ENCODE assay signal across 11 cellular contexts in genomic region chr4:4853921-4854648, GRCh38. TPM values are rescaled to one million over a fixed set of nuclear protein-coding genes. Genes with fewer than 3 reads are reported as not detected.
A peak's percentile ranks its signal among the peaks of the same experiment; 100 is the strongest.
DNase-seq lines count a peak whose midpoint lies in the region; TF ChIP-seq lines count a peak whose summit lies in the region.
"Had no signal": no experiment of that assay in that cellular context is flagged by ENCODE, and none has a peak within 500 bp of the region (broad histone marks: within the 10 kb centered on the region; RNA-seq: fewer than 3 reads in every experiment).

No MANE protein-coding gene starts in this region.

- CTCF ChIA-PET in CD4-positive, alpha-beta memory T cell (lab: Charles Lee; ENCODE audit: partially characterized antibody), result no interaction called here

- H3K9ac ChIP-seq in fibroblast of lung (ENCODE audit: insufficient read depth, low read length) (no peak overlapping the region), rectal smooth muscle tissue (ENCODE audit: low read length) (no peak overlapping the region)

- H3K9me3 ChIP-seq in CD4-positive, alpha-beta memory T cell (ENCODE audit: control insufficient read depth in 1 of 2, low read length in 2 of 2), result no peaks in the 10 kb centered on the region
- no peaks in the 10 kb centered on the region for H3K9me3 ChIP-seq in fibroblast of lung (ENCODE audit: control insufficient read depth, insufficient read depth, low read depth, low read length)
- H3K9me3 ChIP-seq: mucosa of descending colon had no signal

- H3K4me2 ChIP-seq in fibroblast of lung (ENCODE audit: extremely low read depth, insufficient read depth, low read length), result peak overlapping the region; percentile 90
- H3K4me2 ChIP-seq: PC-9 had no signal

- H3K27me3 ChIP-seq in CD4-positive, alpha-beta memory T cell (ENCODE audit: insufficient read depth, low read length), result peaks cover 37% of the 10 kb centered on the region
- H3K27me3 ChIP-seq in fibroblast of lung (ENCODE audit: control insufficient read depth, insufficient read depth, low read length) (peaks cover 15% of the 10 kb centered on the region), rectal smooth muscle tissue (ENCODE audit: control insufficient read depth, insufficient read depth, low read length) (peaks cover 64% of the 10 kb centered on the region)

- H3K27ac Mint-ChIP-seq in CD4-positive, alpha-beta memory T cell, result peak overlapping the region in 2 of 7 donors; percentile 22 to 42
- H3K27ac Mint-ChIP-seq in HFFc6 (no peak overlapping the region), endothelial cell (ENCODE audit: unreplicated experiment) (no peak overlapping the region)
- H3K27ac Mint-ChIP-seq: activated naive CD4-positive, alpha-beta T cell treated with anti-CD3 and anti-CD28 coated beads, Interleukin-2, amount 50 U/mL, for 72 hours; T-helper 1 cell treated with Interleukin-12 subunit alpha and Interleukin-12 subunit beta and Interleukin-4 antibody, amounts not matched to agents 30 μg/mL and 1 μg/mL, for 36 hours had no signal

- no peak overlapping the region for H2AFZ ChIP-seq in fibroblast of lung (ENCODE audit: low read length)
- H2AFZ ChIP-seq: PC-9 had no signal

- H3K4me1 ChIP-seq in CD4-positive, alpha-beta memory T cell (ENCODE audit: insufficient read depth, low read length), result peaks cover 48% of the 10 kb centered on the region
- H3K4me1 ChIP-seq in fibroblast of lung (ENCODE audit: control insufficient read depth, extremely low read depth, insufficient read depth, low read length) (peaks cover 6% of the 10 kb centered on the region), rectal smooth muscle tissue (ENCODE audit: control insufficient read depth, insufficient read depth, low read length) (peaks cover 6% of the 10 kb centered on the region)

- H3K4me3 ChIP-seq in CD4-positive, alpha-beta memory T cell (ENCODE audit: low read length in 2 of 2), result no peak overlapping the region
- H3K4me3 ChIP-seq in fibroblast of lung (replicated peaks in 1 of 4; ENCODE audit: control extremely low read depth in 1 of 4, insufficient read depth in 1 of 4, low read depth in 3 of 4, low read length in 4 of 4) (no peak overlapping the region), rectal smooth muscle tissue (ENCODE audit: low read length) (peak overlapping the region; percentile 47)
- H3K4me3 ChIP-seq: mucosa of descending colon, PC-9 had no signal

- H3K9me3 Mint-ChIP-seq in CD4-positive, alpha-beta memory T cell, result peaks cover 0 to 13% (median 5%) of the 10 kb centered on the region in 8 donors
- H3K9me3 Mint-ChIP-seq in HFFc6 (no peaks in the 10 kb centered on the region), endothelial cell (ENCODE audit: unreplicated experiment) (no peaks in the 10 kb centered on the region)

- peak overlapping the region in 6 of 8 donors; percentile 77 to 95 (median 85) for H3K4me3 Mint-ChIP-seq in CD4-positive, alpha-beta memory T cell
- H3K4me3 Mint-ChIP-seq in HFFc6, result peak overlapping the region; percentile 88; the same call in 1 of the 2 replicates
- no peak overlapping the region for H3K4me3 Mint-ChIP-seq in endothelial cell (ENCODE audit: unreplicated experiment)

- H3K27me3 Mint-ChIP-seq in CD4-positive, alpha-beta memory T cell, result peaks cover 46 to 56% of the 10 kb centered on the region in 2 donors
- H3K27me3 Mint-ChIP-seq in HFFc6 (ENCODE audit: insufficient read depth) (peaks cover 12% of the 10 kb centered on the region), endothelial cell (ENCODE audit: unreplicated experiment) (peaks cover 22% of the 10 kb centered on the region)

- H4K20me1 ChIP-seq in fibroblast of lung (ENCODE audit: control insufficient read depth, extremely low read depth, insufficient read depth, low read length), result no peaks in the 10 kb centered on the region

- no peak for DNase-seq in CD4-positive, alpha-beta memory T cell
- DNase-seq in HFFc6 (no peak), fibroblast of lung (ENCODE audit: low read depth in 2 of 2) (no peak), NCI-H774 (lab: John Stamatoyannopoulos, UW) (no peak), cortex of kidney (lab: John Stamatoyannopoulos, UW) (no peak), endothelial cell (ENCODE audit: low spot score) (no peak)
- DNase-seq: PC-9 had no signal

- H3K79me2 ChIP-seq in fibroblast of lung (ENCODE audit: control insufficient read depth, insufficient read depth, low read length), result no peaks in the 10 kb centered on the region

- no peaks in the 10 kb centered on the region for H3K36me3 ChIP-seq in CD4-positive, alpha-beta memory T cell (ENCODE audit: insufficient read depth, low read length)
- H3K36me3 ChIP-seq in fibroblast of lung (ENCODE audit: control insufficient read depth, insufficient read depth, low read length) (no peaks in the 10 kb centered on the region), rectal smooth muscle tissue (ENCODE audit: control insufficient read depth, insufficient read depth, low read length) (no peaks in the 10 kb centered on the region)

- TF ChIP-seq CTCF in HFFc6 (IDR thresholded peaks at IDR 0.05), result no peak
- TF ChIP-seq CTCF in fibroblast of lung (conservative IDR thresholded peaks at IDR 0.05 in 1 of 2, IDR thresholded peaks at IDR 0.05 in 1 of 2; ENCODE audit: low read depth in 1 of 2, low read length in 2 of 2), result no peak
- TF ChIP-seq CTCF in endothelial cell (IDR thresholded peaks at IDR 0.05; ENCODE audit: unreplicated experiment), result no peak

- no peak overlapping the region for H3K27ac ChIP-seq in CD4-positive, alpha-beta memory T cell (ENCODE audit: low read depth, low read length)
- H3K27ac ChIP-seq in fibroblast of lung (ENCODE audit: insufficient read depth, low read length), result no peak overlapping the region
- no peak overlapping the region for H3K27ac ChIP-seq in rectal smooth muscle tissue (ENCODE audit: low read depth, low read length)
- H3K27ac ChIP-seq: PC-9 had no signal

- POLR2A ChIA-PET in CD4-positive, alpha-beta memory T cell (lab: Charles Lee; ENCODE audit: partially characterized antibody), result no interaction called here

- H3K36me3 Mint-ChIP-seq in CD4-positive, alpha-beta memory T cell, result peaks cover 0 to 4% of the 10 kb centered on the region in 2 donors
- H3K36me3 Mint-ChIP-seq in HFFc6 (ENCODE audit: low read depth), result no peaks in the 10 kb centered on the region; the same call in 1 of the 2 replicates
- H3K36me3 Mint-ChIP-seq in endothelial cell (ENCODE audit: low read depth, unreplicated experiment), result no peaks in the 10 kb centered on the region

- intact Hi-C loops in CD4-positive, alpha-beta memory T cell (cut with micrococcal nuclease), result no loop called here

- peaks cover 18 to 51% (median 38%) of the 10 kb centered on the region in 4 donors for H3K4me1 Mint-ChIP-seq in CD4-positive, alpha-beta memory T cell
- H3K4me1 Mint-ChIP-seq in HFFc6 (ENCODE audit: low read depth) (peaks cover 34% of the 10 kb centered on the region), endothelial cell (ENCODE audit: unreplicated experiment) (peaks cover 42% of the 10 kb centered on the region)

RNA-seq across cellular contexts. Expression of gene MSX1, which starts 5.4 kb away (rescaled TPM):
- total RNA-seq in CD4-positive, alpha-beta memory T cell, result not detected
- polyA plus RNA-seq in CD4-positive, alpha-beta memory T cell, result not detected
- total RNA-seq in HFFc6 (2021; fragmentation: NEBNext Ultra II Directional; extraction: Animal tissue kit (Norgen Biotek cat#: 25700)), result 1 to 10 TPM; 5.5 to 8.6 (median 7.2) TPM
- total RNA-seq in fibroblast of lung, result 1.3 and 2.1 TPM in 2 replicates
- polyA plus RNA-seq in fibroblast of lung, result 2.1 and 5.1 TPM in 2 replicates
- polyA plus RNA-seq in fibroblast of lung (2012), result 2.5 and 8.2 TPM in 2 replicates
- 0.51 and 1.3 TPM in 2 replicates for polyA minus RNA-seq in fibroblast of lung (ENCODE audit: low replicate concordance)
- total RNA-seq in endothelial cell (ENCODE audit: unreplicated experiment), result 17.4 TPM
- total RNA-seq: activated naive CD4-positive, alpha-beta T cell treated with anti-CD3 and anti-CD28 coated beads, Interleukin-2, amount 50 U/mL, for 72 hours; PC-9 had no signal
